ENCODE assay signal across 21 cellular contexts in genomic region chr10:64846706-64847105, GRCh38.
DNase-seq lines count a peak whose midpoint lies in the region; ATAC-seq, FAIRE-seq and TF ChIP-seq lines count a peak whose summit lies in the region.
"Had no signal": no experiment of that assay in that cellular context is flagged by ENCODE, and none has a peak within 500 bp of the region (broad histone marks: within the 10 kb centered on the region; RNA-seq: fewer than 3 reads in every experiment).

No MANE protein-coding gene starts in this region.

- ATAC-seq in T-cell (replicated peaks in 1 of 4) = no peak
- ATAC-seq: A549, GM23338, HCT116 had no signal

- peaks cover 6 to 8% (median 8%) of the 10 kb centered on the region in 3 donors for H3K9me3 Mint-ChIP-seq in T-cell
- H3K9me3 Mint-ChIP-seq: GM23338 had no signal

- CTCF ChIA-PET in T-cell (lab: Charles Lee) = no interaction called here

- DNase-seq in H54 (ENCODE audit: insufficient read length, low spot score) (no peak), adipocyte (ENCODE audit: low read depth) (peak; percentile 0), fibroblast of villous mesenchyme (ENCODE audit: low read depth) (peak; percentile 4), T-cell (no peak)
- DNase-seq in stimulated activated CD8-positive, alpha-beta memory T cell treated with anti-CD3 and anti-CD28 coated beads, Interleukin-4, amount 100 ng/mL, for 48 hours = no peak
- no peak for DNase-seq in stimulated activated CD4-positive, alpha-beta T cell treated with anti-CD3 and anti-CD28 coated beads, Interleukin-1b, Interleukin-23, amount 100 ng/mL, for 48 hours
- DNase-seq: AML-193; Caco-2; CD4-positive, alpha-beta T cell; H7; HFFc6; IMR-90 had no signal

- H3K27me3 ChIP-seq in adipocyte (replicated peaks; ENCODE audit: control insufficient read depth, insufficient read depth, low read length) = no peaks in the 10 kb centered on the region

- no peaks in the 10 kb centered on the region for H3K36me3 ChIP-seq in adipocyte (ENCODE audit: control insufficient read depth, insufficient read depth, low read length, severe bottlenecking)

- TF ChIP-seq POLR2A in H54 (IDR thresholded peaks at IDR 0.05; ENCODE audit: low read depth, low read length) = no peak

- H3K9me3 ChIP-seq in adipocyte (ENCODE audit: control insufficient read depth, low read length) = no peaks in the 10 kb centered on the region
- H3K9me3 ChIP-seq: A549, Caco-2 had no signal

- no peaks in the 10 kb centered on the region for H3K4me1 Mint-ChIP-seq in T-cell

- POLR2A ChIA-PET in T-cell (lab: Charles Lee) = no interaction called here

- H3K9ac ChIP-seq in adipocyte (ENCODE audit: low read length) = no peak overlapping the region

- FAIRE-seq in H54 (lab: Jason Lieb, UNC) = peak; percentile 27
- FAIRE-seq: A549, D721Med, G401.6, GM12891, GM19239, HTR-8/SVneo had no signal

- no peaks in the 10 kb centered on the region for H3K27me3 Mint-ChIP-seq in T-cell
- H3K27me3 Mint-ChIP-seq: CD4-positive, alpha-beta T cell had no signal

- TF ChIP-seq CTCF in fibroblast of villous mesenchyme (IDR thresholded peaks at IDR 0.05; ENCODE audit: insufficient read depth, low read depth, low read length) = no peak

- H3K27ac Mint-ChIP-seq in T-cell = no peak overlapping the region
- H3K27ac Mint-ChIP-seq: CD4-positive, alpha-beta T cell; GM23338; HFFc6 had no signal

- H3K4me3 Mint-ChIP-seq in T-cell = no peak overlapping the region
- H3K4me3 Mint-ChIP-seq: CD4-positive, alpha-beta T cell; GM23338; HFFc6 had no signal

- no peaks in the 10 kb centered on the region for H3K36me3 Mint-ChIP-seq in T-cell

- no peaks in the 10 kb centered on the region for H3K4me1 ChIP-seq in adipocyte (ENCODE audit: control insufficient read depth, insufficient read depth, low read length)
- H3K4me1 ChIP-seq: A549, Caco-2 had no signal

- H3K4me3 ChIP-seq in adipocyte (ENCODE audit: low read length) = no peak overlapping the region
- H3K4me3 ChIP-seq in fibroblast of villous mesenchyme (ENCODE audit: low read depth, low read length) = no peak overlapping the region
- H3K4me3 ChIP-seq: A549, GM23338 had no signal

TF ChIP-seq in PFSK-1, 5 proteins besides CTCF, POLR2A, EP300 and RAD21:
- no peak for TF ChIP-seq REST (IDR thresholded peaks at IDR 0.05; ENCODE audit: insufficient read depth in 1 of 2, low read depth in 2 of 2, low read length in 2 of 2)
- peak; percentile 89; the same call in 1 of the 2 replicates for TF ChIP-seq POLR2AphosphoS5 (IDR thresholded peaks at IDR 0.05; ENCODE audit: low read depth, low read length)
- TF ChIP-seq SIN3A (IDR thresholded peaks at IDR 0.05; ENCODE audit: borderline replicate concordance, insufficient read depth, low read length) = peak; percentile 40; the same call in 1 of the 2 replicates
- TF ChIP-seq TAF1 (IDR thresholded peaks at IDR 0.05; ENCODE audit: borderline replicate concordance, insufficient read depth, low read length) = peak; percentile 39; the same call in 1 of the 2 replicates
- TF ChIP-seq FOXP2 (optimal IDR thresholded peaks at IDR 0.05; ENCODE audit: borderline replicate concordance, extremely low read depth, extremely low read length, insufficient read depth) = no peak

Comparison
In these comparisons a context has a peak if more than half of its experiments do, and no peak if none do; other contexts are left out.
1. DNase-seq: peak in adipocyte (single experiment) and fibroblast of villous mesenchyme (single experiment); none in H54 (single experiment), stimulated activated CD8-positive, alpha-beta memory T cell treated with anti-CD3 and anti-CD28 coated beads, Interleukin-4, amount 100 ng/mL, for 48 hours (single experiment), stimulated activated CD4-positive, alpha-beta T cell treated with anti-CD3 and anti-CD28 coated beads, Interleukin-1b, Interleukin-23, amount 100 ng/mL, for 48 hours (single experiment) and T-cell (0 of 34).